In genomic region chr3:36803096-36803811, GRCh38 we compare ENCODE assay signal across 19 cellular contexts. TPM values are rescaled to one million over a fixed set of nuclear protein-coding genes. Genes with fewer than 3 reads are reported as not detected.
DNase-seq lines count a peak whose midpoint lies in the region; ATAC-seq and TF ChIP-seq lines count a peak whose summit lies in the region.
"Had no signal": no experiment of that assay in that cellular context is flagged by ENCODE, and none has a peak within 500 bp of the region (broad histone marks: within the 10 kb centered on the region; RNA-seq: fewer than 3 reads in every experiment).

No MANE protein-coding gene starts in this region.

- intact Hi-C loops in esophagus muscularis mucosa (cut with DNase I) (no loop called here), left ventricle myocardium superior (cut with micrococcal nuclease) (no loop called here)

- 88% methylated on average over 5 of the region's 5 CpGs for WGBS in esophagus muscularis mucosa

- no peaks in the 10 kb centered on the region for H3K36me3 ChIP-seq in esophagus muscularis mucosa
- H3K36me3 ChIP-seq: BLaER1 treated with 17β-estradiol and CSF1 and Interleukin-3, amounts not matched to agents 10 nM and 100 nM; HAP-1 had no signal

- no peaks in the 10 kb centered on the region for H3K27me3 ChIP-seq in esophagus muscularis mucosa
- H3K27me3 ChIP-seq: BLaER1 treated with 17β-estradiol and CSF1 and Interleukin-3, amounts not matched to agents 10 nM and 100 nM had no signal

- DNase-seq in Ammon's horn (ENCODE audit: low spot score) (peak; percentile 11), RPMI8226 (peak; percentile 17), esophagus muscularis mucosa (ENCODE audit: extremely low spot score) (peak; percentile 79), putamen (ENCODE audit: low spot score) (peak; percentile 31), NCI-H1105 treated with DMSO at 0.1 percent for 48 hours (lab: John Stamatoyannopoulos, UW) (no peak), left ventricle myocardium superior (no peak), cortex of kidney (lab: John Stamatoyannopoulos, UW) (no peak)
- DNase-seq: Calu3; CD8-positive, alpha-beta T cell; DMS53; DND-41; EL; GM23248 had no signal

- H3K27ac ChIP-seq in esophagus muscularis mucosa (replicated peaks in 1 of 4) = no peak overlapping the region
- H3K27ac ChIP-seq: BLaER1 treated with 17β-estradiol and CSF1 and Interleukin-3, amounts not matched to agents 10 nM and 100 nM; GM23248; HL-60 had no signal

- H3K4me3 ChIP-seq in esophagus muscularis mucosa = no peak overlapping the region
- H3K4me3 ChIP-seq: BLaER1 treated with 17β-estradiol and CSF1 and Interleukin-3, amounts not matched to agents 10 nM and 100 nM; GM23248; HAP-1 had no signal

- peaks cover 0 to 25% (median 14%) of the 10 kb centered on the region in 4 donors for H3K9me3 ChIP-seq in esophagus muscularis mucosa
- H3K9me3 ChIP-seq: HAP-1 had no signal

- no peak for TF ChIP-seq CTCF in esophagus muscularis mucosa (IDR thresholded peaks at IDR 0.05)

- no peak for TF ChIP-seq POLR2A in esophagus muscularis mucosa (IDR thresholded peaks at IDR 0.05; ENCODE audit: low read depth)

- no peaks in the 10 kb centered on the region for H3K4me1 ChIP-seq in esophagus muscularis mucosa
- H3K4me1 ChIP-seq: HAP-1 had no signal

- TF ChIP-seq EP300 in esophagus muscularis mucosa (IDR thresholded peaks at IDR 0.05) = no peak

- no peak for ATAC-seq in left ventricle myocardium superior
- ATAC-seq: CD8-positive, alpha-beta T cell had no signal

RNA-seq across cellular contexts. Expression of gene DCLK3, which starts 38.9 kb away (rescaled TPM):
- total RNA-seq in esophagus muscularis mucosa (under 1 TPM; under 0.01 to 0.33 (median 0.21) TPM), left ventricle myocardium superior (0.20 TPM)
- total RNA-seq: B cell; Calu3; CD8-positive, alpha-beta T cell; H4; HT1080 had no signal

Comparison
In these comparisons a context has a peak if more than half of its experiments do, and no peak if none do; other contexts are left out.
1. DNase-seq: peak in Ammon's horn (single experiment), RPMI8226 (single experiment), esophagus muscularis mucosa (single experiment) and putamen (single experiment); none in NCI-H1105 treated with DMSO at 0.1 percent for 48 hours (single experiment), left ventricle myocardium superior (single experiment) and cortex of kidney (single experiment).